ENCODE assay signal across 13 cellular contexts in the genomic region with DNA sequence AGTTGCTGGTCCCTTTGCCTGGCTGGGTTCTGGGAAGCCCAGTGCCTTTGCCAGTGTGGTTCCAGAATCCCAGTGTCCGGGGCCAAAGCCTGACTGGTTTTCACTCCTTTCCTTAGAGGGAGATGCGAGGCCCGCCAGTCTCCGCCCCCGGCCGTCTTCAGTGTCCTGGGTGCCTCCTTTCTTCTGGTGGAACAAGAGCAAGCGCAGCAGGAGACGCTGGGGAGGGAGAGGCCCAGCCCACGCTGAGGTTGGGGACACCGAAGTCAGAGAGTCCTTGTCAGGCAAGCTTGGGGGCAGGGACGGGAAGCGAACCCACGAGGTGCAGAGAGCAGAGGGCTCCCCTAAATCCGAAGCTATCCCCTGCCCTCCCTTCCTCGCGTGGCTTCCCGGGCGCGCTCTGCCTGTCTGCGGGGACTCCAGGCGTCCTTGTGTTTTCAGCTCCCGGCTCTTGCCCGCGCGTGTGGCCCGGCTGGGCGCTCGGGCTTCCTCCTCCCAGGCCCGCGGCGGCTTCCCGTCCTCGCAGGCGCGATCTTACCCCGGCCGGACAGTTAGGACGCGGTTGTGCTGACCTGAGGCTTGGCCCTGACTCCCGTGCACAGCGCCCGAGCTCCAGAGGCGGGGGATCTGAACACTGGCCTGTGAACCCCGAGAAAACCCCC.
DNase-seq lines count a peak whose midpoint lies in the region; ATAC-seq, FAIRE-seq and TF ChIP-seq lines count a peak whose summit lies in the region.
"Had no signal": no experiment of that assay in that cellular context is flagged by ENCODE, and none has a peak within 500 bp of the region (broad histone marks: within the 10 kb centered on the region; RNA-seq: fewer than 3 reads in every experiment).

No MANE protein-coding gene starts in this region.

- intact Hi-C loops in left ventricle myocardium inferior (cut with micrococcal nuclease): no loop called here
- intact Hi-C loops in heart left ventricle (cut with DNase I): no loop called here
- intact Hi-C loops in kidney (cut with DNase I): no loop called here

- TF ChIP-seq CTCF in left ventricle myocardium inferior (IDR thresholded peaks at IDR 0.05; ENCODE audit: borderline replicate concordance): no peak
- TF ChIP-seq CTCF in heart left ventricle (IDR thresholded peaks at IDR 0.05): no peak
- no peak for TF ChIP-seq CTCF in kidney (IDR thresholded peaks at IDR 0.05; ENCODE audit: borderline replicate concordance, extremely low read depth, insufficient read depth)

- no peak for FAIRE-seq in kidney (lab: Jason Lieb, UNC)

- H3K36me3 ChIP-seq in left ventricle myocardium inferior (no peaks in the 10 kb centered on the region), heart left ventricle (no peaks in the 10 kb centered on the region), kidney (ENCODE audit: control insufficient read depth in 1 of 2, insufficient read depth in 2 of 2, low read length in 2 of 2) (no peaks in the 10 kb centered on the region)
- H3K36me3 ChIP-seq: BE2C had no signal

- 8 to 15% (median 9%) methylated on average over 9 to 44 of the region's 44 CpGs for WGBS in heart left ventricle, 4 donors

- no peak for TF ChIP-seq POLR2A in heart left ventricle (IDR thresholded peaks at IDR 0.05)

- peaks cover 8% of the 10 kb centered on the region for H3K9me3 ChIP-seq in left ventricle myocardium inferior (replicated peaks)
- peaks cover 0 to 10% (median 0%) of the 10 kb centered on the region in 12 donors for H3K9me3 ChIP-seq in heart left ventricle
- no peaks in the 10 kb centered on the region for H3K9me3 ChIP-seq in kidney (ENCODE audit: control insufficient read depth in 1 of 2, low read length in 2 of 2)
- H3K9me3 ChIP-seq: BE2C had no signal

- H3K27ac ChIP-seq in left ventricle myocardium inferior (replicated peaks) (no peak overlapping the region), heart left ventricle (no peak overlapping the region), kidney (ENCODE audit: low read depth in 2 of 2, low read length in 2 of 2) (no peak overlapping the region)

- no peak overlapping the region for H3K9ac ChIP-seq in kidney (ENCODE audit: low read length in 2 of 2)

- H3K27me3 ChIP-seq in left ventricle myocardium inferior (ENCODE audit: low read depth) (peaks cover 97% of the 10 kb centered on the region), heart left ventricle (peaks cover 6 to 78% (median 37%) of the 10 kb centered on the region in 9 donors)

- DNase-seq in left ventricle myocardium inferior (no peak), heart left ventricle (no peak), ecto neural progenitor cell (ENCODE audit: low spot score) (peak; percentile 71), kidney (peak; percentile 62), NCI-H187 treated with DMSO at 0.1 percent for 48 hours (lab: John Stamatoyannopoulos, UW) (no peak), inferior parietal cortex (ENCODE audit: extremely low spot score) (no peak), cerebellar cortex (ENCODE audit: low spot score) (no peak)
- DNase-seq: activated naive CD8-positive, alpha-beta T cell treated with anti-CD3 and anti-CD28 coated beads, Interleukin-2, amount 10 ng/mL, durations not matched to agents 7 days and 5 days; BE2C; kidney glomerular epithelial cell; NCI-H2081; stimulated activated CD4-positive, alpha-beta T cell treated with anti-CD3 and anti-CD28 coated beads, Interleukin-4, amount 100 ng/mL, for 1 hour had no signal

- peak overlapping the region; percentile 32 for H3K4me3 ChIP-seq in left ventricle myocardium inferior
- H3K4me3 ChIP-seq in heart left ventricle: peak overlapping the region in 1 of 12 donors; percentile 10
- H3K4me3 ChIP-seq in kidney (ENCODE audit: low read length in 2 of 2): no peak overlapping the region

- H3K4me1 ChIP-seq in left ventricle myocardium inferior: peaks cover 8% of the 10 kb centered on the region
- H3K4me1 ChIP-seq in heart left ventricle: peaks cover 0 to 5% (median 0%) of the 10 kb centered on the region in 12 donors
- no peaks in the 10 kb centered on the region for H3K4me1 ChIP-seq in kidney (ENCODE audit: control insufficient read depth in 1 of 2, insufficient read depth in 1 of 2, low read depth in 1 of 2, low read length in 2 of 2)
- H3K4me1 ChIP-seq: BE2C had no signal

- ATAC-seq in heart left ventricle (no peak), HG03469 (IDR thresholded peaks at IDR 0.05; ENCODE audit: unreplicated experiment) (no peak)

Comparison
In these comparisons a context has a peak if more than half of its experiments do, and no peak if none do; other contexts are left out.
1. DNase-seq: peak in ecto neural progenitor cell (single experiment) and kidney (single experiment); none in left ventricle myocardium inferior (single experiment), heart left ventricle (0 of 5), NCI-H187 treated with DMSO at 0.1 percent for 48 hours (single experiment), inferior parietal cortex (single experiment) and cerebellar cortex (single experiment).